17 cellular contexts compared by ENCODE assay signal in the genomic region with DNA sequence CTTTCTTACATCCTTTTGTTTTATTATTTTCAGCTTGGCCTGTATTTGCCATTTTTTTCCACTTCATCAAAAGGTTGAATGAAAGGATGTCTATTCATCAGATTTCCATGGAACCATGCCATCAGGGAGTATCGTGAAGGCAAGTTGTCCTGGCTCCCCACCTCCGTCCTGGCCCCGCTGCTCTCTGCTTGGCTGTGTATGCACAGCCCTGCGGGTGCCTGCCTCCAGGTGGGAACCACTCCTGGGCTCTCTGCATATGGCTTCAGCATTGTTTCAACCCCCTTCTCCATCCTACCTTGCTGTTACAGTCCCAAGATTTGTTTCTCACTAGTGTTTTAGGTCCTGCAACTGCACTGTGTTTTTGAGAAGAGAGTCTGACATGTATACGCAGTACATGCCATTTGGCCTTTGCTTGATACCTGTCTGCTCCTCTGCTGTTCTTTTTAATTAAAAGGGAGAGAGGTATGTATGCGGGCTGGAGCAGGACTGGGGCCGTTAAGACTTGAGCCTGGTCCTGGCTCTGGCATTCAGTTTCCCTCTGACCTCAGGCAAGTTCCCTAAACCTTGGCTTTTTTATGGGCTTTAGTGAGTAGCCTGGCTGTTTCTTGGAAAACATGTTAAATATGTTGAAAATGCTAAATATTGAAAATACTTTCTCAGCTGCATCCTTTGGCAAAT.
DNase-seq lines count a peak whose midpoint lies in the region; ATAC-seq, FAIRE-seq and TF ChIP-seq lines count a peak whose summit lies in the region.
"Had no signal": no experiment of that assay in that cellular context is flagged by ENCODE, and none has a peak within 500 bp of the region (broad histone marks: within the 10 kb centered on the region; RNA-seq: fewer than 3 reads in every experiment).

No MANE protein-coding gene starts in this region.

- H3K4me3 Mint-ChIP-seq in MCF 10A (ENCODE audit: unreplicated experiment) (no peak overlapping the region), mesothelial cell of epicardium (no peak overlapping the region)
- H3K4me3 Mint-ChIP-seq: stimulated activated effector memory CD8-positive, alpha-beta T cell treated with anti-CD3 and anti-CD28 coated beads, Interleukin-12 subunit alpha, Interleukin-12 subunit beta, amount 100 ng/mL, for 72 hours; T-cell had no signal

- H2AFZ ChIP-seq in H1 (ENCODE audit: low read length) = peak overlapping the region; percentile 80; the same call in 1 of the 2 replicates
- H2AFZ ChIP-seq: parathyroid adenoma had no signal

- H2BK15ac ChIP-seq in H1 (ENCODE audit: low read length) = no peak overlapping the region

- no peaks in the 10 kb centered on the region for H3K23me2 ChIP-seq in H1 (ENCODE audit: low read depth, low read length)

- no peak overlapping the region for H3K23ac ChIP-seq in H1 (ENCODE audit: insufficient read length)

- H3K56ac ChIP-seq in H1 (replicated peaks; ENCODE audit: insufficient read length, low read depth, low read length) = no peak overlapping the region

- intact Hi-C loops in breast epithelium (cut with DNase I; ENCODE audit: low total_unique reads) (no loop called here), MCF 10A (cut with micrococcal nuclease) (no loop called here)

- H3K27ac ChIP-seq in breast epithelium (peak overlapping the region; percentile 78 to 82), H1 (ENCODE audit: low read depth, low read length) (no peak overlapping the region), tibial nerve (peak overlapping the region in 3 of 4 donors; percentile 7 to 49 (median 35))

- no peak overlapping the region for H3K27ac Mint-ChIP-seq in MCF 10A (ENCODE audit: low read depth, unreplicated experiment)
- peak overlapping the region; percentile 77 for H3K27ac Mint-ChIP-seq in mesothelial cell of epicardium
- H3K27ac Mint-ChIP-seq: activated T-helper 2 cell treated with anti-CD3 and anti-CD28 coated beads, Interferon-gamma antibody, Interleukin-2, Interleukin-4, amounts not matched to agents 10 μg/mL and 5 μg/mL and 100 μg/mL, durations not matched to agents 14 hours and 24 hours and 36 hours; stimulated activated effector memory CD8-positive, alpha-beta T cell treated with anti-CD3 and anti-CD28 coated beads, Interleukin-12 subunit alpha, Interleukin-12 subunit beta, amount 100 ng/mL, for 72 hours; T-cell had no signal

- H3K4me3 ChIP-seq in breast epithelium = no peak overlapping the region
- H3K4me3 ChIP-seq in H1 (ENCODE audit: extremely low read depth in 1 of 4, insufficient read depth in 2 of 4, low read depth in 3 of 4, low read length in 4 of 4) = no peak overlapping the region
- H3K4me3 ChIP-seq in tibial nerve = no peak overlapping the region
- H3K4me3 ChIP-seq: colonic mucosa, uterus had no signal

- H3K4me1 ChIP-seq in breast epithelium (peaks cover 3 to 8% of the 10 kb centered on the region in 2 donors), H1 (replicated peaks in 1 of 4; ENCODE audit: control insufficient read depth in 3 of 4, insufficient read depth in 4 of 4, low read length in 3 of 4) (peaks cover 1 to 10% (median 6%) of the 10 kb centered on the region in 4 experiments; a peak in 6 of 7 replicates), tibial nerve (peaks cover 0 to 24% (median 6%) of the 10 kb centered on the region in 4 donors)
- H3K4me1 ChIP-seq: colonic mucosa, parathyroid adenoma had no signal

- H3K9ac ChIP-seq in H1 (replicated peaks in 1 of 4; ENCODE audit: extremely low read depth in 1 of 4, low read depth in 3 of 4, low read length in 3 of 4) = no peak overlapping the region
- H3K9ac ChIP-seq: parathyroid adenoma had no signal

- H3K36me3 Mint-ChIP-seq in MCF 10A (ENCODE audit: insufficient read depth, unreplicated experiment) = no peaks in the 10 kb centered on the region
- no peaks in the 10 kb centered on the region for H3K36me3 Mint-ChIP-seq in mesothelial cell of epicardium
- H3K36me3 Mint-ChIP-seq: stimulated activated effector memory CD8-positive, alpha-beta T cell treated with anti-CD3 and anti-CD28 coated beads, Interleukin-12 subunit alpha, Interleukin-12 subunit beta, amount 100 ng/mL, for 72 hours; T-cell had no signal

- no peak overlapping the region for H4K8ac ChIP-seq in H1 (ENCODE audit: extremely low read depth, insufficient read depth, low read length)

- H3K79me2 ChIP-seq in H1 (ENCODE audit: control insufficient read depth in 1 of 2, insufficient read depth in 2 of 2, low read length in 2 of 2) = no peaks in the 10 kb centered on the region
- H3K79me2 ChIP-seq: parathyroid adenoma had no signal

- H3K18ac ChIP-seq in H1 (ENCODE audit: extremely low read depth, low read length) = no peak overlapping the region

- H3K14ac ChIP-seq in H1 (ENCODE audit: insufficient read length) = no peak overlapping the region

- no peak overlapping the region for H2BK5ac ChIP-seq in H1 (ENCODE audit: low read depth, low read length)

- peak in 1 of 2 donors; percentile 75 for DNase-seq in breast epithelium (ENCODE audit: low spot score in 2 of 2)
- DNase-seq in MCF 10A (ENCODE audit: unreplicated experiment) = no peak
- no peak for DNase-seq in H1 (ENCODE audit: low read depth in 1 of 2, low spot score in 2 of 2)
- no peak for DNase-seq in mesothelial cell of epicardium (ENCODE audit: low spot score in 2 of 2, unreplicated experiment in 2 of 2)
- DNase-seq in tibial nerve (ENCODE audit: low spot score in 2 of 2) = no peak
- DNase-seq in SKM-1 (lab: John Stamatoyannopoulos, UW; ENCODE audit: unreplicated experiment) = no peak
- DNase-seq: Karpas-422, NCI-H1417 treated with DMSO at 0.1 percent for 48 hours, T-cell had no signal

- BruUV-seq in MCF 10A (replicated peaks; lab: Mats Ljungman, UMichigan) = no TSS peak

- H4K20me1 ChIP-seq in H1 (replicated peaks in 1 of 2; ENCODE audit: control insufficient read depth in 1 of 2, insufficient read depth in 2 of 2, low read length in 2 of 2) = no peaks in the 10 kb centered on the region

- TF ChIP-seq RAD21 in H1 (IDR thresholded peaks at IDR 0.05 in 1 of 2, conservative IDR thresholded peaks at IDR 0.05 in 1 of 2; ENCODE audit: low read depth in 2 of 2, low read length in 2 of 2) = no peak

- H3K9me3 ChIP-seq in breast epithelium = no peaks in the 10 kb centered on the region
- H3K9me3 ChIP-seq in H1 (ENCODE audit: insufficient read depth in 2 of 2, low read depth in 1 of 2, low read length in 1 of 2) = no peaks in the 10 kb centered on the region
- H3K9me3 ChIP-seq in tibial nerve = no peaks in the 10 kb centered on the region
- H3K9me3 ChIP-seq: colonic mucosa, uterus had no signal

- ATAC-seq in GM18498 (IDR thresholded peaks at IDR 0.05; ENCODE audit: unreplicated experiment) (no peak), HG03571 (IDR thresholded peaks at IDR 0.05; ENCODE audit: unreplicated experiment) (no peak)
- ATAC-seq: stimulated activated effector memory CD8-positive, alpha-beta T cell treated with anti-CD3 and anti-CD28 coated beads, Interleukin-12 subunit alpha, Interleukin-12 subunit beta, amount 100 ng/mL, for 72 hours; T-cell had no signal

- H4K5ac ChIP-seq in H1 (ENCODE audit: insufficient read length, low read depth, low read length) = no peak overlapping the region

- no peaks in the 10 kb centered on the region for H3K27me3 ChIP-seq in breast epithelium
- no peaks in the 10 kb centered on the region for H3K27me3 ChIP-seq in H1 (replicated peaks in 1 of 4; ENCODE audit: control insufficient read depth in 3 of 4, extremely low read depth in 1 of 4, insufficient read depth in 3 of 4, low read length in 3 of 4)
- no peaks in the 10 kb centered on the region for H3K27me3 ChIP-seq in tibial nerve
- H3K27me3 ChIP-seq: colonic mucosa, uterus had no signal

- H2BK12ac ChIP-seq in H1 (ENCODE audit: low read depth, low read length) = no peak overlapping the region

- H3K27me3 Mint-ChIP-seq in MCF 10A (ENCODE audit: insufficient read depth, unreplicated experiment) (no peaks in the 10 kb centered on the region), mesothelial cell of epicardium (ENCODE audit: low read depth) (no peaks in the 10 kb centered on the region)

- no peak overlapping the region for H2BK120ac ChIP-seq in H1 (replicated peaks; ENCODE audit: low read depth, low read length)

- CTCF ChIA-PET in MCF 10A (lab: Yijun Ruan, JAX) = no interaction called here
- CTCF ChIA-PET in H1 (lab: Charles Lee; ENCODE audit: partially characterized antibody) = interaction anchor here (1.0 to 8.8 kb wide), 20 partner anchors 9 to 229 kb away, joined by 3 to 66 read pairs (median 5); no protein-coding TSS in a partner anchor

- H3K79me1 ChIP-seq in H1 (ENCODE audit: low read depth, low read length) = no peaks in the 10 kb centered on the region

- H3K4me2 ChIP-seq in H1 (ENCODE audit: insufficient read depth in 1 of 2, low read depth in 2 of 2, low read length in 2 of 2) = 0 out of 4 replicates have a peak overlapping the region, but pooled peaks have one; percentile 2 to 6

- no peak overlapping the region for H4K91ac ChIP-seq in H1 (replicated peaks; ENCODE audit: insufficient read length, low read length)

- POLR2A ChIA-PET in MCF 10A (lab: Yijun Ruan, JAX) (interaction anchor here (0.6 kb wide), 1 partner anchor 294 kb away, joined by 3 read pairs; no protein-coding TSS in a partner anchor), H1 (lab: Charles Lee; ENCODE audit: partially characterized antibody) (no interaction called here)

- no peak overlapping the region for H2AK5ac ChIP-seq in H1 (ENCODE audit: low read depth, low read length)

- TF ChIP-seq POLR2A in breast epithelium (IDR thresholded peaks at IDR 0.05) = no peak
- TF ChIP-seq POLR2A in H1 (IDR thresholded peaks at IDR 0.05; ENCODE audit: control extremely low read depth in 1 of 2, low read depth in 2 of 2, low read length in 2 of 2) = no peak
- no peak for TF ChIP-seq POLR2A in tibial nerve (IDR thresholded peaks at IDR 0.05)

- H3K4ac ChIP-seq in H1 (replicated peaks; ENCODE audit: insufficient read length, low read depth, low read length) = no peak overlapping the region

- TF ChIP-seq EP300 in H1 (IDR thresholded peaks at IDR 0.05; ENCODE audit: borderline replicate concordance in 1 of 2, low read depth in 2 of 2, low read length in 2 of 2) (no peak), tibial nerve (IDR thresholded peaks at IDR 0.05) (no peak)

- no peak for FAIRE-seq in H1 (lab: Jason Lieb, UNC)
- FAIRE-seq: A204.1 had no signal

- no peaks in the 10 kb centered on the region for H3K4me1 Mint-ChIP-seq in MCF 10A (ENCODE audit: insufficient read depth, unreplicated experiment)
- peaks cover 27% of the 10 kb centered on the region for H3K4me1 Mint-ChIP-seq in mesothelial cell of epicardium
- H3K4me1 Mint-ChIP-seq: stimulated activated effector memory CD8-positive, alpha-beta T cell treated with anti-CD3 and anti-CD28 coated beads, Interleukin-12 subunit alpha, Interleukin-12 subunit beta, amount 100 ng/mL, for 72 hours; T-cell had no signal

- H2BK20ac ChIP-seq in H1 (ENCODE audit: low read length) = no peak overlapping the region

- H3K9me3 Mint-ChIP-seq in MCF 10A (ENCODE audit: unreplicated experiment) (no peaks in the 10 kb centered on the region), mesothelial cell of epicardium (peaks cover 5% of the 10 kb centered on the region)
- H3K9me3 Mint-ChIP-seq: activated T-helper 2 cell treated with anti-CD3 and anti-CD28 coated beads, Interferon-gamma antibody, Interleukin-2, Interleukin-4, amounts not matched to agents 10 μg/mL and 5 μg/mL and 100 μg/mL, durations not matched to agents 14 hours and 24 hours and 36 hours; stimulated activated effector memory CD8-positive, alpha-beta T cell treated with anti-CD3 and anti-CD28 coated beads, Interleukin-12 subunit alpha, Interleukin-12 subunit beta, amount 100 ng/mL, for 72 hours; T-cell had no signal

- TF ChIP-seq CTCF in breast epithelium (IDR thresholded peaks at IDR 0.05) (no peak), MCF 10A (IDR thresholded peaks at IDR 0.05; ENCODE audit: unreplicated experiment) (no peak), H1 (IDR thresholded peaks at IDR 0.05; ENCODE audit: control extremely low read depth in 1 of 3, insufficient read depth in 1 of 3, low read depth in 1 of 3, low read length in 3 of 3) (no peak), mesothelial cell of epicardium (IDR thresholded peaks at IDR 0.05; ENCODE audit: unreplicated experiment) (no peak), tibial nerve (IDR thresholded peaks at IDR 0.05) (no peak)

- WGBS in H1 (ENCODE audit: extremely low coverage in 1 of 2, insufficient coverage in 1 of 2, insufficient read length in 1 of 2, insufficient replicate concordance in 2 of 2, low coverage in 1 of 2, low lambda C conversion rate in 2 of 2, missing lambda C conversion rate in 1 of 2), 2 experiments = 53% methylated on average over 7 of the region's 7 CpGs; no CpG with 5 or more reads in 1 of the 2 experiments
- WGBS in tibial nerve, 2 donors = 42 to 53% methylated on average over 7 of the region's 7 CpGs

- H3K36me3 ChIP-seq in breast epithelium (no peaks in the 10 kb centered on the region), H1 (ENCODE audit: control insufficient read depth in 2 of 4, insufficient read depth in 4 of 4, low read length in 3 of 4) (no peaks in the 10 kb centered on the region), tibial nerve (no peaks in the 10 kb centered on the region)
- H3K36me3 ChIP-seq: colonic mucosa, uterus had no signal
